In the genomic region with DNA sequence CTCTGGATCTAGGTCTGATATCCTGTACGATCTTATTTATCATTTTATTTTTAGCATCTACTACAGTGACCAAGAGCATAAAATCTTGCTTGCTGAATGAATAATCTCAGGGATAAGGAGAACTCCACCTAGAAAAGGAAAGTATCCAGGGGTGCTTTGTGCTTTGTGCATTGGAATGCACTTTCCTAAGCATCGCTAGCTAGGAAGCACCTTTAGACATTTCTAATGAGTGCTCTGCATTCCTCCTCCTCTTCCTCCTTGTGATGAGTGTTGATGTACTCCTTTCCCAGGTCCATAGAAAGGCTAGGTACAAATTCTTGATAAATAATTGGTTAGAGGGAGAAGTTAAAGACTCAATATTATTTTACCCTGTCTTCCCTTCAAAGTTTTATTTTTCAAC, we compare ENCODE assay signal across 20 cellular contexts. TPM values are rescaled to one million over a fixed set of nuclear protein-coding genes. Genes with fewer than 3 reads are reported as not detected.
DNase-seq lines count a peak whose midpoint lies in the region; ATAC-seq, FAIRE-seq and TF ChIP-seq lines count a peak whose summit lies in the region.
"Had no signal": no experiment of that assay in that cellular context is flagged by ENCODE, and none has a peak within 500 bp of the region (broad histone marks: within the 10 kb centered on the region; RNA-seq: fewer than 3 reads in every experiment).

No MANE protein-coding gene starts in this region.

- no peak overlapping the region for H3K23ac ChIP-seq in H1 (ENCODE audit: insufficient read length)

- H3K79me1 ChIP-seq in H1 (ENCODE audit: low read depth, low read length): no peaks in the 10 kb centered on the region

- H3K4me1 Mint-ChIP-seq in GM23338: peaks cover 10% of the 10 kb centered on the region; the same call in 2 of the 3 replicates

- no peaks in the 10 kb centered on the region; the same call in 1 of the 2 replicates for H3K4me1 ChIP-seq in GM23338 (ENCODE audit: insufficient read depth)
- H3K4me1 ChIP-seq in H1 (replicated peaks in 1 of 4; ENCODE audit: control insufficient read depth in 3 of 4, insufficient read depth in 4 of 4, low read length in 3 of 4): no peaks in the 10 kb centered on the region
- H3K4me1 ChIP-seq: BLaER1 treated with 17β-estradiol and CSF1 and Interleukin-3, amounts not matched to agents 10 nM and 100 nM; Caco-2 had no signal

- no peak overlapping the region for H3K9ac ChIP-seq in H1 (replicated peaks in 1 of 4; ENCODE audit: extremely low read depth in 1 of 4, low read depth in 3 of 4, low read length in 3 of 4)
- H3K9ac ChIP-seq: BLaER1 treated with 17β-estradiol and CSF1 and Interleukin-3, amounts not matched to agents 10 nM and 100 nM had no signal

- no peak overlapping the region for H2BK20ac ChIP-seq in H1 (ENCODE audit: low read length)

- no peak overlapping the region for H3K4ac ChIP-seq in H1 (replicated peaks; ENCODE audit: insufficient read length, low read depth, low read length)

- H3K27me3 ChIP-seq in GM23338 (ENCODE audit: insufficient read depth) (no peaks in the 10 kb centered on the region), H1 (replicated peaks in 1 of 4; ENCODE audit: control insufficient read depth in 3 of 4, extremely low read depth in 1 of 4, insufficient read depth in 3 of 4, low read length in 3 of 4) (no peaks in the 10 kb centered on the region)
- H3K27me3 ChIP-seq: BLaER1 treated with 17β-estradiol and CSF1 and Interleukin-3, amounts not matched to agents 10 nM and 100 nM had no signal

- H3F3A ChIP-seq in GM23338 (replicated peaks; ENCODE audit: low read depth): no peaks in the 10 kb centered on the region

- H3K9me3 ChIP-seq in H1 (ENCODE audit: insufficient read depth in 2 of 2, low read depth in 1 of 2, low read length in 1 of 2): no peaks in the 10 kb centered on the region
- H3K9me3 ChIP-seq: A549; BLaER1 treated with 17β-estradiol and CSF1 and Interleukin-3, amounts not matched to agents 10 nM and 100 nM; Caco-2 had no signal

- TF ChIP-seq CTCF in GM23338 (conservative IDR thresholded peaks at IDR 0.05; ENCODE audit: low read depth in 2 of 2): no peak
- no peak for TF ChIP-seq CTCF in H1 (IDR thresholded peaks at IDR 0.05; ENCODE audit: control extremely low read depth in 1 of 3, insufficient read depth in 1 of 3, low read depth in 1 of 3, low read length in 3 of 3)

- DNase-seq in GM23338 (ENCODE audit: low spot score) (peak; percentile 63), H1 (ENCODE audit: low read depth in 1 of 2, low spot score in 2 of 2) (no peak), iPS DF 19.7 (ENCODE audit: low read depth, low spot score) (peak; percentile 7)
- DNase-seq in stimulated activated CD4-positive, alpha-beta T cell treated with anti-CD3 and anti-CD28 coated beads, Interleukin-2, amount 100 ng/mL, for 48 hours: no peak
- DNase-seq: AML-193; Caco-2; Calu3; CD4-positive, alpha-beta T cell; CD8-positive, alpha-beta T cell; DMS79 treated with DMSO at 0.1 percent for 48 hours; GF-D8 had no signal

- H3K4me2 ChIP-seq in GM23338: no peak overlapping the region
- H3K4me2 ChIP-seq in H1 (ENCODE audit: insufficient read depth in 1 of 2, low read depth in 2 of 2, low read length in 2 of 2): no peak overlapping the region
- H3K4me2 ChIP-seq: A549; BLaER1 treated with 17β-estradiol and CSF1 and Interleukin-3, amounts not matched to agents 10 nM and 100 nM had no signal

- no peak overlapping the region for H3K4me3 Mint-ChIP-seq in GM23338
- H3K4me3 Mint-ChIP-seq: B cell; CD4-positive, alpha-beta T cell; CD8-positive, alpha-beta T cell had no signal

- H4K5ac ChIP-seq in H1 (ENCODE audit: insufficient read length, low read depth, low read length): no peak overlapping the region

- H3K18ac ChIP-seq in H1 (ENCODE audit: extremely low read depth, low read length): no peak overlapping the region

- no peak overlapping the region for H2BK120ac ChIP-seq in H1 (replicated peaks; ENCODE audit: low read depth, low read length)

- no peak overlapping the region for H2BK15ac ChIP-seq in H1 (ENCODE audit: low read length)

- POLR2A ChIA-PET in H1 (lab: Charles Lee; ENCODE audit: partially characterized antibody): interaction anchor here (0.6 kb wide), 1 partner anchor 559 kb away, joined by 3 read pairs; no protein-coding TSS in a partner anchor

- H3K14ac ChIP-seq in H1 (ENCODE audit: insufficient read length): no peak overlapping the region

- H3K9me3 Mint-ChIP-seq in GM23338: no peaks in the 10 kb centered on the region
- H3K9me3 Mint-ChIP-seq: CD4-positive, alpha-beta T cell; CD8-positive, alpha-beta T cell had no signal

- no peak for TF ChIP-seq POLR2A in H1 (IDR thresholded peaks at IDR 0.05; ENCODE audit: control extremely low read depth in 1 of 2, low read depth in 2 of 2, low read length in 2 of 2)

- H3K4me3 ChIP-seq in GM23338 (no peak overlapping the region), H1 (ENCODE audit: extremely low read depth in 1 of 4, insufficient read depth in 2 of 4, low read depth in 3 of 4, low read length in 4 of 4) (no peak overlapping the region)
- H3K4me3 ChIP-seq: A549; BLaER1 treated with 17β-estradiol and CSF1 and Interleukin-3, amounts not matched to agents 10 nM and 100 nM had no signal

- H4K91ac ChIP-seq in H1 (replicated peaks; ENCODE audit: insufficient read length, low read length): no peak overlapping the region

- no peak overlapping the region for H2AFZ ChIP-seq in GM23338
- H2AFZ ChIP-seq in H1 (ENCODE audit: low read length): no peak overlapping the region

- H3K27me3 Mint-ChIP-seq in GM23338 (ENCODE audit: insufficient read depth, low read depth, poor library complexity): no peaks in the 10 kb centered on the region
- H3K27me3 Mint-ChIP-seq: B cell; CD4-positive, alpha-beta T cell had no signal

- no peaks in the 10 kb centered on the region for H3K9me2 ChIP-seq in GM23338 (ENCODE audit: insufficient read depth)

- H3K36me3 ChIP-seq in GM23338 (ENCODE audit: insufficient read depth) (no peaks in the 10 kb centered on the region), H1 (ENCODE audit: control insufficient read depth in 2 of 4, insufficient read depth in 4 of 4, low read length in 3 of 4) (no peaks in the 10 kb centered on the region)

- H3K23me2 ChIP-seq in H1 (ENCODE audit: low read depth, low read length): no peaks in the 10 kb centered on the region

- peak; percentile 7 for FAIRE-seq in H1 (lab: Jason Lieb, UNC)
- FAIRE-seq: A549, D721Med, G401.6, GM12891 had no signal

- TF ChIP-seq EP300 in H1 (IDR thresholded peaks at IDR 0.05; ENCODE audit: borderline replicate concordance in 1 of 2, low read depth in 2 of 2, low read length in 2 of 2): no peak

- CTCF ChIA-PET in H1 (lab: Charles Lee; ENCODE audit: partially characterized antibody): interaction anchor here (0.5 to 8.2 kb wide), 8 partner anchors 9 to 463 kb away, joined by 3 to 65 read pairs (median 3); partner anchors contain the start of gene ACOT11

- H2BK5ac ChIP-seq in H1 (ENCODE audit: low read depth, low read length): no peak overlapping the region

- no peak overlapping the region for H2AK5ac ChIP-seq in H1 (ENCODE audit: low read depth, low read length)

- H3K79me2 ChIP-seq in GM23338 (replicated peaks; ENCODE audit: insufficient read depth) (no peaks in the 10 kb centered on the region), H1 (ENCODE audit: control insufficient read depth in 1 of 2, insufficient read depth in 2 of 2, low read length in 2 of 2) (no peaks in the 10 kb centered on the region)

- H4K20me1 ChIP-seq in GM23338 (replicated peaks; ENCODE audit: insufficient read depth) (no peaks in the 10 kb centered on the region), H1 (replicated peaks in 1 of 2; ENCODE audit: control insufficient read depth in 1 of 2, insufficient read depth in 2 of 2, low read length in 2 of 2) (peaks cover 0 to 2% of the 10 kb centered on the region in 2 experiments)
- H4K20me1 ChIP-seq: BLaER1 treated with 17β-estradiol and CSF1 and Interleukin-3, amounts not matched to agents 10 nM and 100 nM had no signal

- ATAC-seq in GM23338 (peak; percentile 35), HG02852 (IDR thresholded peaks at IDR 0.05; ENCODE audit: unreplicated experiment) (no peak)
- ATAC-seq: A549; CD8-positive, alpha-beta T cell had no signal

- no peak overlapping the region for H4K8ac ChIP-seq in H1 (ENCODE audit: extremely low read depth, insufficient read depth, low read length)

- peak overlapping the region; percentile 60; the same call in 1 of the 2 replicates for H3K27ac Mint-ChIP-seq in GM23338
- H3K27ac Mint-ChIP-seq: B cell; CD4-positive, alpha-beta T cell; CD8-positive, alpha-beta T cell had no signal

- no peak overlapping the region for H2BK12ac ChIP-seq in H1 (ENCODE audit: low read depth, low read length)

- no peaks in the 10 kb centered on the region for H3K36me3 Mint-ChIP-seq in GM23338 (ENCODE audit: low read depth)

- WGBS in H1 (ENCODE audit: extremely low coverage in 1 of 2, insufficient coverage in 1 of 2, insufficient read length in 1 of 2, insufficient replicate concordance in 2 of 2, low coverage in 1 of 2, low lambda C conversion rate in 2 of 2, missing lambda C conversion rate in 1 of 2), 2 experiments: 80% methylated on average over 2 of the region's 2 CpGs; no CpG with 5 or more reads in 1 of the 2 experiments

- H3K56ac ChIP-seq in H1 (replicated peaks; ENCODE audit: insufficient read length, low read depth, low read length): no peak overlapping the region

- H3K27ac ChIP-seq in GM23338 (ENCODE audit: low read depth) (no peak overlapping the region), H1 (ENCODE audit: low read depth, low read length) (no peak overlapping the region)
- H3K27ac ChIP-seq: 22Rv1; A549; BLaER1 treated with 17β-estradiol and CSF1 and Interleukin-3, amounts not matched to agents 10 nM and 100 nM; C4-2B had no signal

- no peak for TF ChIP-seq RAD21 in H1 (IDR thresholded peaks at IDR 0.05 in 1 of 2, conservative IDR thresholded peaks at IDR 0.05 in 1 of 2; ENCODE audit: low read depth in 2 of 2, low read length in 2 of 2)

RNA-seq across cellular contexts. Expression of gene TCEANC2, which starts 31.4 kb away (rescaled TPM):
- 6.0 and 6.4 TPM in 2 replicates for total RNA-seq in GM23338 (2014; rRNA removed; shearing (Covaris generic))
- polyA plus RNA-seq in GM23338 (2016; fragmentation: Nextera tagmentation; extraction: Ambion mirVana) (4.4 and 6.3 TPM in 2 replicates), H1 (2011; rRNA removed) (4.0 and 4.2 TPM in 2 replicates)
- 6.4 and 8.2 TPM in 2 replicates for total RNA-seq in H1 (2021; fragmentation: NEBNext Ultra II Directional; extraction: Animal tissue kit (Norgen Biotek cat#: 25700))
- 5.2 TPM for polyA plus RNA-seq in H1 (2011; cell fraction: cytosol; rRNA removed)
- polyA plus RNA-seq in H1 (2011; cell fraction: nucleus; rRNA removed): 6.2 TPM
- 3.3 to 4.2 TPM (median 3.6 TPM) in 4 replicates for polyA plus RNA-seq in H1 (2012, experiment 1 of 2)
- polyA plus RNA-seq in H1 (2012, experiment 2 of 2): 1.7 TPM
- 3.0 TPM for polyA plus RNA-seq in H1 (2013, experiment 1 of 2)
- polyA plus RNA-seq in H1 (2013, experiment 2 of 2): 2.7 TPM
- polyA minus RNA-seq in H1 (2011; rRNA and poly(A)+ RNA removed): 6.7 and 7.0 TPM in 2 replicates
- polyA minus RNA-seq in H1 (2011; cell fraction: cytosol; rRNA and poly(A)+ RNA removed): 4.4 TPM
- polyA minus RNA-seq in H1 (2011; cell fraction: nucleus; rRNA and poly(A)+ RNA removed): 8.1 TPM

RNA-seq across cellular contexts. Expression of gene TMEM59, which starts 31.8 kb away (rescaled TPM):
- total RNA-seq in GM23338 (2014; rRNA removed; shearing (Covaris generic)): 81.9 and 91.6 TPM in 2 replicates
- polyA plus RNA-seq in GM23338 (2016; fragmentation: Nextera tagmentation; extraction: Ambion mirVana): 117 and 132 TPM in 2 replicates
- total RNA-seq in H1 (2021; fragmentation: NEBNext Ultra II Directional; extraction: Animal tissue kit (Norgen Biotek cat#: 25700)): 123 and 139 TPM in 2 replicates
- 71.2 and 116 TPM in 2 replicates for polyA plus RNA-seq in H1 (2011; rRNA removed)
- polyA plus RNA-seq in H1 (2011; cell fraction: cytosol; rRNA removed): 132 TPM
- 40.3 TPM for polyA plus RNA-seq in H1 (2011; cell fraction: nucleus; rRNA removed)
- polyA plus RNA-seq in H1 (2012, experiment 1 of 2): 97.4 to 114 TPM (median 102 TPM) in 4 replicates
- polyA plus RNA-seq in H1 (2012, experiment 2 of 2): 26.5 TPM
- polyA plus RNA-seq in H1 (2013, experiment 1 of 2): 141 TPM
- polyA plus RNA-seq in H1 (2013, experiment 2 of 2): 160 TPM
- 95.0 and 118 TPM in 2 replicates for polyA minus RNA-seq in H1 (2011; rRNA and poly(A)+ RNA removed)
- polyA minus RNA-seq in H1 (2011; cell fraction: cytosol; rRNA and poly(A)+ RNA removed): 52.6 TPM
- polyA minus RNA-seq in H1 (2011; cell fraction: nucleus; rRNA and poly(A)+ RNA removed): 36.0 TPM

Comparison
In these comparisons a context has a peak if more than half of its experiments do, and no peak if none do; other contexts are left out.
1. DNase-seq: peak in GM23338 (single experiment) and iPS DF 19.7 (single experiment); none in H1 (0 of 2) and stimulated activated CD4-positive, alpha-beta T cell treated with anti-CD3 and anti-CD28 coated beads, Interleukin-2, amount 100 ng/mL, for 48 hours (0 of 2).